8 cellular contexts compared by ENCODE assay signal in genomic region chr15:72797338-72797689, GRCh38. TPM values are rescaled to one million over a fixed set of nuclear protein-coding genes. Genes with fewer than 3 reads are reported as not detected.
DNase-seq lines count a peak whose midpoint lies in the region; ATAC-seq and TF ChIP-seq lines count a peak whose summit lies in the region.

No MANE protein-coding gene starts in this region.

- H3K4me1 ChIP-seq in GM23248 (ENCODE audit: insufficient read depth): no peaks in the 10 kb centered on the region
- H3K4me1 ChIP-seq in right atrium auricular region: peaks cover 0 to 11% of the 10 kb centered on the region in 2 donors

- no peaks in the 10 kb centered on the region for H3K79me2 ChIP-seq in GM23248 (ENCODE audit: insufficient read depth)

- H3F3A ChIP-seq in GM23248 (ENCODE audit: insufficient read depth): no peaks in the 10 kb centered on the region

- H3K36me3 ChIP-seq in GM23248 (ENCODE audit: low read depth): no peaks in the 10 kb centered on the region
- H3K36me3 ChIP-seq in right atrium auricular region: no peaks in the 10 kb centered on the region

- no peaks in the 10 kb centered on the region for H3K27me3 ChIP-seq in GM23248 (replicated peaks; ENCODE audit: insufficient read depth)
- peaks cover 0 to 4% of the 10 kb centered on the region in 2 donors for H3K27me3 ChIP-seq in right atrium auricular region

- no peaks in the 10 kb centered on the region for H4K20me1 ChIP-seq in GM23248 (ENCODE audit: insufficient read depth)

- no peaks in the 10 kb centered on the region for H3K9me3 ChIP-seq in GM23248 (ENCODE audit: low read depth)
- no peaks in the 10 kb centered on the region for H3K9me3 ChIP-seq in right atrium auricular region

- no peaks in the 10 kb centered on the region for H3K9me2 ChIP-seq in GM23248 (ENCODE audit: insufficient read depth)

- WGBS in GM23248 (ENCODE audit: low coverage in 1 of 2, low lambda C conversion rate in 2 of 2, missing lambda C conversion rate in 2 of 2), 2 experiments: 28 to 37% methylated on average over 12 of the region's 12 CpGs

- peak overlapping the region; percentile 69 for H3K4me2 ChIP-seq in GM23248 (ENCODE audit: unreplicated experiment)

- peak overlapping the region; percentile 67 for H3K9ac ChIP-seq in GM23248

- peak overlapping the region; percentile 73 for H3K4me3 ChIP-seq in GM23248
- H3K4me3 ChIP-seq in WI38 (ENCODE audit: low read depth, low read length): peak overlapping the region; percentile 58
- peak overlapping the region; percentile 41 to 54 for H3K4me3 ChIP-seq in right atrium auricular region
- H3K4me3 ChIP-seq in skeletal muscle cell (ENCODE audit: low read depth, low read length): peak overlapping the region; percentile 49

- no peak for ATAC-seq in GM18867 (IDR thresholded peaks at IDR 0.05; ENCODE audit: unreplicated experiment)

- no peak for DNase-seq in GM23248
- no peak for DNase-seq in right atrium auricular region (ENCODE audit: low spot score)
- no peak for DNase-seq in skeletal muscle cell (ENCODE audit: low read depth)
- no peak for DNase-seq in NCI-H526 (lab: John Stamatoyannopoulos, UW)
- DNase-seq in cerebellar nuclear complex (lab: John Stamatoyannopoulos, UW): no peak
- DNase-seq in activated CD4-positive, alpha-beta T cell treated with anti-CD3 and anti-CD28 coated beads, Interleukin-2, amount 50 U/mL, for 48 hours: no peak

- H3K27ac ChIP-seq in GM23248 (no peak overlapping the region), right atrium auricular region (peak overlapping the region in 1 of 2 donors; percentile 35)

- H2AFZ ChIP-seq in GM23248: peak overlapping the region; percentile 81

- in situ Hi-C loops in GM23248 (cut with MboI): loop anchor here (10.0 to 25.0 kb wide), 2 partner anchors 287 to 465 kb away; no protein-coding TSS in a partner anchor

- TF ChIP-seq CTCF in WI38 (IDR thresholded peaks at IDR 0.05; ENCODE audit: low read depth, low read length): no peak
- no peak for TF ChIP-seq CTCF in right atrium auricular region (IDR thresholded peaks at IDR 0.05)

RNA-seq across cellular contexts. Expression of gene ADPGK, which starts 13.8 kb away (rescaled TPM):
- total RNA-seq in GM23248 (2014; rRNA removed; shearing (Covaris generic)): 66.6 and 86.2 TPM in 2 replicates
- 47.1 and 50.5 TPM in 2 replicates for polyA plus RNA-seq in GM23248 (2016; fragmentation: Nextera tagmentation; extraction: Ambion mirVana)
- 10 to 100 TPM; 10.4 to 16.3 TPM for total RNA-seq in right atrium auricular region
